ENCODE assay signal across 8 cellular contexts in the genomic region with DNA sequence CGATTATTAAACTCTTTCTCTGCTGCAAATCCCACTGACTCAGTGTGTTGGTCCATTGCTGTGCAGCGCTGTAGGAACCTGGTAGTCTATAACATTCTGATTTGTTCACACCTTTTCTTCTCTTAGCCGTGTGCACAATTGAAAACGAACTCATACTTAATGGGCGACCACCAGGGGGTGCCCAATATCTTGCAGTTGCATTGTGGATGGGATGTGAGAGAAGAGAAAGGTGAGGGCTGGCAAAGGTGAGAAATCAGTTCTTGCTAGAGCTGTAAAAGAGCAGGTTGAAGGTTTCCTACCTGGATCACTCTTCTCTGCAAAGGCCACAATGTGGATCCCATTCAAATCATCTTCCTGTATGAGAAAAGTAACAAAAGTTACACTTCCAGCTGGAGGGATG. TPM values are rescaled to one million over a fixed set of nuclear protein-coding genes. Genes with fewer than 3 reads are reported as not detected.
A peak's percentile ranks its signal among the peaks of the same experiment; 100 is the strongest.
DNase-seq lines count a peak whose midpoint lies in the region; ATAC-seq and TF ChIP-seq lines count a peak whose summit lies in the region.

No MANE protein-coding gene starts in this region.

- no CpG with 5 or more reads among the region's 5 CpGs for WGBS in H9 (ENCODE audit: extremely low coverage, insufficient read length, low lambda C conversion rate)
- WGBS in sigmoid colon, 2 donors = 65 to 69% methylated on average over 5 of the region's 5 CpGs

- no peak overlapping the region for H2BK5ac ChIP-seq in H9 (ENCODE audit: insufficient read length, low read length)

- H3K27me3 ChIP-seq in Caco-2 (replicated peaks; ENCODE audit: control insufficient read depth, insufficient read depth, low read length) (no peaks in the 10 kb centered on the region), H9 (ENCODE audit: insufficient read depth, low read length) (no peaks in the 10 kb centered on the region; the same call in 1 of the 2 replicates), foreskin keratinocyte (no peaks in the 10 kb centered on the region), sigmoid colon (no peaks in the 10 kb centered on the region)

- intact Hi-C loops in Caco-2 (cut with micrococcal nuclease; ENCODE audit: unreplicated experiment) (no loop called here), sigmoid colon (cut with DNase I) (loop anchor here (2.0 kb wide), 1 partner anchor 51 kb away; the partner anchor contains the start of gene CASQ2)

- no peak overlapping the region for H2AFZ ChIP-seq in H9 (ENCODE audit: low read length)

- no peak overlapping the region for H3K18ac ChIP-seq in H9 (ENCODE audit: insufficient read length, low read depth, low read length)

- no peak overlapping the region for H4K8ac ChIP-seq in H9 (replicated peaks; ENCODE audit: insufficient read length, low read depth, low read length)

- H3K27ac ChIP-seq in H9 (ENCODE audit: insufficient read length, low read depth, low read length) (no peak overlapping the region), foreskin keratinocyte (no peak overlapping the region), sigmoid colon (no peak overlapping the region)

- DNase-seq in Caco-2 (peak in 1 of 2 experiments; percentile 29), H9 (peak; percentile 69), UCSD-AML1 (lab: John Stamatoyannopoulos, UW; ENCODE audit: unreplicated experiment) (peak; percentile 32), foreskin keratinocyte (peak in 1 of 2 donors; percentile 26), sigmoid colon (peak; percentile 71), NCI-H1048 (lab: John Stamatoyannopoulos, UW) (no peak), RKO (ENCODE audit: low spot score) (no peak)

- H3K27me3 Mint-ChIP-seq in Caco-2 (ENCODE audit: insufficient read depth, unreplicated experiment) (no peaks in the 10 kb centered on the region), H9 (ENCODE audit: low read depth) (peaks cover 2% of the 10 kb centered on the region; the same call in 1 of the 2 replicates)

- no peaks in the 10 kb centered on the region for H4K20me1 ChIP-seq in H9 (ENCODE audit: control insufficient read depth, insufficient read depth, insufficient read length)

- H3K23ac ChIP-seq in H9 (ENCODE audit: insufficient read length, low read depth, low read length) = no peak overlapping the region

- no peak overlapping the region for H3K4me2 ChIP-seq in H9 (ENCODE audit: insufficient read depth, insufficient read length, low read length)

- no peak overlapping the region for H4K91ac ChIP-seq in H9 (ENCODE audit: insufficient read length, low read depth, low read length)

- H4K5ac ChIP-seq in H9 (ENCODE audit: insufficient read length, low read depth, low read length) = no peak overlapping the region

- TF ChIP-seq EP300 in sigmoid colon (IDR thresholded peaks at IDR 0.05) = no peak

- H3K79me1 ChIP-seq in H9 (ENCODE audit: insufficient read depth, low read depth, low read length, poor library complexity, severe bottlenecking) = no peaks in the 10 kb centered on the region

- no peaks in the 10 kb centered on the region for H3K23me2 ChIP-seq in H9 (ENCODE audit: insufficient read length, low read depth, low read length, poor library complexity, severe bottlenecking)

- ATAC-seq in foreskin keratinocyte (no peak), HG03025 (IDR thresholded peaks at IDR 0.05; ENCODE audit: low FRiP score, unreplicated experiment) (no peak)

- H3K36me3 ChIP-seq in Caco-2 (ENCODE audit: control insufficient read depth, insufficient read depth, low read length) (no peaks in the 10 kb centered on the region), sigmoid colon (no peaks in the 10 kb centered on the region)

- H3K56ac ChIP-seq in H9 (ENCODE audit: insufficient read length, low read depth, low read length) = no peak overlapping the region

- H2BK120ac ChIP-seq in H9 (ENCODE audit: low read depth, low read length, poor library complexity, severe bottlenecking) = no peak overlapping the region

- H3K4me1 ChIP-seq in Caco-2 (peaks cover 33% of the 10 kb centered on the region), H9 (ENCODE audit: insufficient read depth, low read length) (no peaks in the 10 kb centered on the region; the same call in 1 of the 2 replicates), foreskin keratinocyte (peaks cover 20% of the 10 kb centered on the region), sigmoid colon (no peaks in the 10 kb centered on the region)

- no peak overlapping the region for H3K9ac ChIP-seq in H9 (ENCODE audit: extremely low read depth, insufficient read length, low read length)

- H3K36me3 Mint-ChIP-seq in Caco-2 (ENCODE audit: insufficient read depth, unreplicated experiment) (peaks cover 15% of the 10 kb centered on the region), H9 (ENCODE audit: insufficient read depth in 1 of 3, low read depth in 3 of 3) (no peaks in the 10 kb centered on the region)

- peak overlapping the region; percentile 75 for H3K27ac Mint-ChIP-seq in Caco-2 (ENCODE audit: unreplicated experiment)
- no peak overlapping the region for H3K27ac Mint-ChIP-seq in H9

- H3K4me3 Mint-ChIP-seq in Caco-2 (ENCODE audit: unreplicated experiment) = no peak overlapping the region
- no peak overlapping the region for H3K4me3 Mint-ChIP-seq in H9

- no TSS peak for BruUV-seq in Caco-2 (replicated peaks; lab: Mats Ljungman, UMichigan)

- POLR2A ChIA-PET in Caco-2 (lab: Charles Lee) = no interaction called here

- TF ChIP-seq POLR2A in sigmoid colon (IDR thresholded peaks at IDR 0.05) = no peak

- H3K9me3 ChIP-seq in Caco-2 (peaks cover 8% of the 10 kb centered on the region), H9 (ENCODE audit: control insufficient read depth, low read depth, low read length) (no peaks in the 10 kb centered on the region), sigmoid colon (no peaks in the 10 kb centered on the region)

- H3K9me3 Mint-ChIP-seq in Caco-2 (ENCODE audit: unreplicated experiment) = peaks cover 10% of the 10 kb centered on the region
- H3K9me3 Mint-ChIP-seq in H9 = peaks cover 0 to 4% of the 10 kb centered on the region in 2 experiments; a peak in 1 of 5 replicates

- no peak overlapping the region for H2BK15ac ChIP-seq in H9 (ENCODE audit: low read depth, low read length)

- H3K4me3 ChIP-seq in Caco-2 (ENCODE audit: low read depth, low read length) = no peak overlapping the region
- no peak overlapping the region for H3K4me3 ChIP-seq in sigmoid colon

- no peak overlapping the region for H2BK12ac ChIP-seq in H9 (ENCODE audit: insufficient read length, low read depth, low read length)

- H3K4ac ChIP-seq in H9 (ENCODE audit: low read depth, low read length) = no peak overlapping the region

- no peak overlapping the region for H2AK5ac ChIP-seq in H9 (ENCODE audit: insufficient read length, low read length)

- H3T11ph ChIP-seq in H9 (ENCODE audit: low read length) = no peak overlapping the region

- H3K4me1 Mint-ChIP-seq in Caco-2 (ENCODE audit: low read depth, unreplicated experiment) (peaks cover 35% of the 10 kb centered on the region), H9 (peaks cover 18 to 21% of the 10 kb centered on the region in 2 experiments)

- H3K79me2 ChIP-seq in H9 (ENCODE audit: insufficient read depth, low read length) = no peaks in the 10 kb centered on the region

- no peak overlapping the region for H3K14ac ChIP-seq in H9 (ENCODE audit: insufficient read depth, low read length)

- CTCF ChIA-PET in Caco-2 (lab: Charles Lee) = interaction anchor here (1.0 to 1.5 kb wide), 2 partner anchors 47 to 54 kb away, joined by 3 to 5 read pairs; no protein-coding TSS in a partner anchor

- H2BK20ac ChIP-seq in H9 (ENCODE audit: low read depth, low read length, poor library complexity, severe bottlenecking) = no peak overlapping the region

- TF ChIP-seq CTCF in Caco-2 (IDR thresholded peaks at IDR 0.05; ENCODE audit: insufficient read depth in 1 of 2, low read depth in 1 of 2, low read length in 1 of 2, severe bottlenecking in 1 of 2, unreplicated experiment in 1 of 2) (no peak), H9 (conservative IDR thresholded peaks at IDR 0.05) (peak; percentile 75), foreskin keratinocyte (conservative IDR thresholded peaks at IDR 0.05) (peak; percentile 70), sigmoid colon (IDR thresholded peaks at IDR 0.05) (peak; percentile 51 to 68 (median 58))

RNA-seq across cellular contexts. Expression of gene CASQ2, which starts 51.0 kb away (rescaled TPM):
- total RNA-seq in Caco-2 (2022) = 0.18 TPM in 1 of 2 replicates, not detected in the other
- not detected in 2 replicates for total RNA-seq in H9 (2021)
- not detected in 2 replicates for total RNA-seq in foreskin keratinocyte
- not detected in 2 replicates for polyA plus RNA-seq in foreskin keratinocyte
- total RNA-seq in sigmoid colon = 100 to 1,000 TPM in 3 of 4 donors, 10 to 100 TPM in 1; 58.3 to 160 (median 121) TPM
- 1 to 10 TPM in 2 of 3 donors, under 1 TPM in 1; 0.46 to 2.6 (median 1.8) TPM for polyA plus RNA-seq in sigmoid colon

Comparison
In these comparisons a context has a peak if more than half of its experiments do, and no peak if none do; other contexts are left out.
1. DNase-seq: peak in H9 (single experiment), UCSD-AML1 (single experiment) and sigmoid colon (single experiment); none in NCI-H1048 (single experiment) and RKO (single experiment).
2. CTCF ChIP-seq: peak in H9 (single experiment), foreskin keratinocyte (single experiment) and sigmoid colon (4 of 4); none in Caco-2 (0 of 2).
3. RNA of gene CASQ2, which starts 51.0 kb away (total RNA-seq): 58.3 to 160 TPM in sigmoid colon; 0.18 TPM in Caco-2, not detected in H9 and not detected in foreskin keratinocyte; every median in the first group is over 10 times any median in the second.